ENCODE assay signal across 26 cellular contexts in genomic region chr7:157943561-157943960, GRCh38.
"Had no signal": no experiment of that assay in that cellular context is flagged by ENCODE, and none has a peak within 500 bp of the region (broad histone marks: within the 10 kb centered on the region; RNA-seq: fewer than 3 reads in every experiment).

No MANE protein-coding gene starts in this region.

- H3K27ac ChIP-seq: left lung, lower lobe of right lung, parathyroid adenoma, right atrium auricular region, right lobe of liver, tibial nerve, uterus had no signal

- H3K4me2 ChIP-seq: smooth muscle cell had no signal

- H3K4me3 ChIP-seq: left lung, lower lobe of right lung, right atrium auricular region, right lobe of liver, smooth muscle cell, tibial nerve, uterus had no signal

- ATAC-seq: left colon; left lung; lower lobe of right lung; natural killer cell; right lobe of liver; stimulated activated memory B cell treated with anti-CD40 and anti-IgM and Interleukin-4, amounts not matched to agents 10 μg/mL and 1 μg/mL and 100 μg/mL, for 72 hours; stimulated activated naive CD8-positive, alpha-beta T cell treated with anti-CD3 and anti-CD28 coated beads, Interleukin-15, amount 100 ng/mL, for 72 hours had no signal

- DNase-seq: hypothalamus; kidney glomerular epithelial cell; left colon; left lung; lower lobe of right lung; mammary epithelial cell; mesenchymal stem cell; naive B cell; natural killer cell; nephron progenitor cell; nucleus accumbens; right lobe of liver; stimulated activated CD4-positive, alpha-beta T cell treated with anti-CD3 and anti-CD28 coated beads, Interleukin-1b, Interleukin-23, amount 100 ng/mL, for 48 hours; stimulated activated CD4-positive, alpha-beta T cell treated with anti-CD3 and anti-CD28 coated beads, Interleukin-2, amount 100 ng/mL, for 48 hours; stimulated activated CD4-positive, alpha-beta T cell treated with anti-CD3 and anti-CD28 coated beads, Interleukin-4, amount 100 ng/mL, for 4 hours; stimulated activated CD8-positive, alpha-beta memory T cell treated with anti-CD3 and anti-CD28 coated beads, Interleukin-4, amount 100 ng/mL, for 48 hours; stimulated activated naive CD4-positive, alpha-beta T cell treated with Interleukin-2 at 50 U/mL for 16 hours; stimulated activated naive CD8-positive, alpha-beta T cell treated with anti-CD3 and anti-CD28 coated beads, Interleukin-15, amount 100 ng/mL, for 72 hours; substantia nigra; uterus had no signal

- H3K36me3 ChIP-seq: left lung, lower lobe of right lung, right atrium auricular region, right lobe of liver, tibial nerve, uterus had no signal

- H3K27me3 ChIP-seq: left lung, right atrium auricular region, right lobe of liver, tibial nerve, uterus had no signal

- H3K9me3 ChIP-seq: right lobe of liver, uterus had no signal

- FAIRE-seq: keratinocyte had no signal

- H3K4me1 ChIP-seq: left lung, lower lobe of right lung, parathyroid adenoma, right atrium auricular region, right lobe of liver, tibial nerve, uterus had no signal

- H2AFZ ChIP-seq: parathyroid adenoma had no signal

- H3K9ac ChIP-seq: parathyroid adenoma had no signal
